8 cellular contexts compared by ENCODE assay signal in the genomic region with DNA sequence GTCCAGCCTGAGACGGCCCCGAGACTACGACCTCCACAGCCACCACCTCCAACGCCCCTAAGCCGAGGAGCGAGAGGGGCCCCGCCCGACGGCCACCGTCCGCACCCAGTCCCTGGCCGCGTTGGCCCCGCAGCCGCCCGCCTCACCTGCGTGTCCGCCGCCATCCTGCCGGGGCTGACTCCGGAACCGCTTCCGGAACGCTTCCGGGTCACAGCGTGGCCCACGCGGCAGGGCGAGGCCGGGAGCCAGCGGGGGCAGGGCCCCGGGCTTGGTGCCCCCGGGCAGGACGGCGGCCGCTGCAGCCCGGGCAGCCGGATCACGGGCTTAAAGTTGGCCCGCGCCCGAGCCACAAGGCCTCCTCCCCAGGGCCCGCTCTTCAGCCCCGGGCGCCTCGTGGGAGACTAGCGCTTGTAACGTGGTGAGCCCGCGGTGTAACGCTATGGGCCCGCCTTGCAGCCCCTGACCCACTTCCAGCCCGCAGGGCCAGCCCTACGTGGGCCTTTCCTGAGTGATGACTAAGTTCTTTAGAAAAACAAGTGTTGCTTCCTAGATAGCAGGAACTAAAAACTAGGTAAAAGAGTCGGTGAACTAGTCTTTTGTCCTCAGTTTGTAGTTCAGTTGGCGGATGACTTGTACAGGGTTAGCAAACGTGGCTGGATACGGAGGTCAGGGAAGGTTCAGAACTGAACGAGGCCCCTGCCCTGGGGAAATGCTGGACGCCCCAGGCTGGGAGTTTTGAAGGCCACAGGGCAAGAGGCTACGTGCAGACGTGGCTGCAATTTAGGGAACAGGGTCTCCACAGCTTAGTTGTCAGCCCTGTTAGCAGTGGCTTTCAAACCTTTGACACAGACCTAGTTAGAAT. TPM values are rescaled to one million over a fixed set of nuclear protein-coding genes. Genes with fewer than 3 reads are reported as not detected.
A peak's percentile ranks its signal among the peaks of the same experiment; 100 is the strongest.
DNase-seq lines count a peak whose midpoint lies in the region; ATAC-seq and TF ChIP-seq lines count a peak whose summit lies in the region.

A gene with protein sequence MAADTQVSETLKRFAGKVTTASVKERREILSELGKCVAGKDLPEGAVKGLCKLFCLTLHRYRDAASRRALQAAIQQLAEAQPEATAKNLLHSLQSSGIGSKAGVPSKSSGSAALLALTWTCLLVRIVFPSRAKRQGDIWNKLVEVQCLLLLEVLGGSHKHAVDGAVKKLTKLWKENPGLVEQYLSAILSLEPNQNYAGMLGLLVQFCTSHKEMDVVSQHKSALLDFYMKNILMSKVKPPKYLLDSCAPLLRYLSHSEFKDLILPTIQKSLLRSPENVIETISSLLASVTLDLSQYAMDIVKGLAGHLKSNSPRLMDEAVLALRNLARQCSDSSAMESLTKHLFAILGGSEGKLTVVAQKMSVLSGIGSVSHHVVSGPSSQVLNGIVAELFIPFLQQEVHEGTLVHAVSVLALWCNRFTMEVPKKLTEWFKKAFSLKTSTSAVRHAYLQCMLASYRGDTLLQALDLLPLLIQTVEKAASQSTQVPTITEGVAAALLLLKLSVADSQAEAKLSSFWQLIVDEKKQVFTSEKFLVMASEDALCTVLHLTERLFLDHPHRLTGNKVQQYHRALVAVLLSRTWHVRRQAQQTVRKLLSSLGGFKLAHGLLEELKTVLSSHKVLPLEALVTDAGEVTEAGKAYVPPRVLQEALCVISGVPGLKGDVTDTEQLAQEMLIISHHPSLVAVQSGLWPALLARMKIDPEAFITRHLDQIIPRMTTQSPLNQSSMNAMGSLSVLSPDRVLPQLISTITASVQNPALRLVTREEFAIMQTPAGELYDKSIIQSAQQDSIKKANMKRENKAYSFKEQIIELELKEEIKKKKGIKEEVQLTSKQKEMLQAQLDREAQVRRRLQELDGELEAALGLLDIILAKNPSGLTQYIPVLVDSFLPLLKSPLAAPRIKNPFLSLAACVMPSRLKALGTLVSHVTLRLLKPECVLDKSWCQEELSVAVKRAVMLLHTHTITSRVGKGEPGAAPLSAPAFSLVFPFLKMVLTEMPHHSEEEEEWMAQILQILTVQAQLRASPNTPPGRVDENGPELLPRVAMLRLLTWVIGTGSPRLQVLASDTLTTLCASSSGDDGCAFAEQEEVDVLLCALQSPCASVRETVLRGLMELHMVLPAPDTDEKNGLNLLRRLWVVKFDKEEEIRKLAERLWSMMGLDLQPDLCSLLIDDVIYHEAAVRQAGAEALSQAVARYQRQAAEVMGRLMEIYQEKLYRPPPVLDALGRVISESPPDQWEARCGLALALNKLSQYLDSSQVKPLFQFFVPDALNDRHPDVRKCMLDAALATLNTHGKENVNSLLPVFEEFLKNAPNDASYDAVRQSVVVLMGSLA (N-terminal part only) (minus strand): TSS at position 182 of the 862 bp plus-strand sequence. CDS start 18 bp downstream, at position 164.

- no peaks in the 10 kb centered on the region for H3K27me3 ChIP-seq in colonic mucosa

- H3K9ac ChIP-seq in colonic mucosa (ENCODE audit: low read depth in 2 of 2, low read length in 2 of 2) = peak within 1 kb of the TSS; percentile 88 to 89

- peak; percentile 76 for ATAC-seq in HG03095 (IDR thresholded peaks at IDR 0.05; ENCODE audit: unreplicated experiment)

- peak; percentile 90 for DNase-seq in ACHN
- DNase-seq in NCI-H460 (ENCODE audit: extremely low read depth, low read depth) = peak; percentile 77
- DNase-seq in activated CD4-positive, alpha-beta T cell treated with anti-CD3 and anti-CD28 coated beads for 48 hours = peak; percentile 91
- DNase-seq in colonic mucosa = peak; percentile 90
- DNase-seq in left kidney (ENCODE audit: low read depth, low spot score) = peak; percentile 91
- DNase-seq in stimulated activated CD4-positive, alpha-beta T cell treated with anti-CD3 and anti-CD28 coated beads, Interleukin-1b, Interleukin-23, amount 100 ng/mL, for 48 hours = peak; percentile 88

- peak within 1 kb of the TSS; percentile 90 for H3K4me3 ChIP-seq in colonic mucosa

- in situ Hi-C loops in ACHN (cut with HindIII; ENCODE audit: low pct_ligation_motif_present, low pct_unique_long_range_greater_than_20kb, low sequenced_read_pairs) = no loop called here

- H3K27ac ChIP-seq in colonic mucosa = peak within 1 kb of the TSS; percentile 84

- peaks cover 6% of the 10 kb centered on the region for H3K36me3 ChIP-seq in colonic mucosa

- TF ChIP-seq CTCF in colonic mucosa (IDR thresholded peaks at IDR 0.05) = no peak

- H3K4me1 ChIP-seq in colonic mucosa = peaks cover 7% of the 10 kb centered on the region

- TF ChIP-seq POLR2A in GM18526 (IDR thresholded peaks at IDR 0.05; ENCODE audit: extremely low read depth, insufficient read length) = peak; percentile 95

- no peaks in the 10 kb centered on the region for H3K9me3 ChIP-seq in colonic mucosa

- intact Hi-C loops in colonic mucosa (cut with DNase I) = no loop called here

RNA-seq across cellular contexts. Expression of the gene that starts here (rescaled TPM):
- total RNA-seq in NCI-H460 (2014; rRNA removed; shearing (Covaris generic)) = 67.3 and 88.6 TPM in 2 replicates
- 90.2 and 99.6 TPM in 2 replicates for polyA plus RNA-seq in NCI-H460 (2014; cell fraction: nucleus; rRNA removed)
- total RNA-seq in colonic mucosa = 100 to 1,000 TPM in 1 of 2 donors, 10 to 100 TPM in 1; 53.4 to 144 TPM

Comparison
In these comparisons a context has a peak if more than half of its experiments do, and no peak if none do; other contexts are left out.
1. Peak in every context shown above with its lines: DNase-seq, ATAC-seq, H3K4me3 ChIP-seq and H3K27ac ChIP-seq.